Comparison of ENCODE assay signal across 8 cellular contexts in genomic region chr2:242088471-242089212, GRCh38.
DNase-seq lines count a peak whose midpoint lies in the region; ATAC-seq and TF ChIP-seq lines count a peak whose summit lies in the region.

No MANE protein-coding gene starts in this region.

- peaks cover 34% of the 10 kb centered on the region for H3K4me1 Mint-ChIP-seq in T-helper 17 cell

- ATAC-seq in GM18505 (IDR thresholded peaks at IDR 0.05; ENCODE audit: unreplicated experiment) (peak; percentile 87), HG02885 (IDR thresholded peaks at IDR 0.05; ENCODE audit: poor library complexity, unreplicated experiment) (peak; percentile 90), T-helper 17 cell (peak; percentile 95)

- H3K27ac Mint-ChIP-seq in T-helper 17 cell: peak overlapping the region; percentile 90

- peak overlapping the region; percentile 94 for H3K4me3 Mint-ChIP-seq in T-helper 17 cell

- H3K27me3 Mint-ChIP-seq in T-helper 17 cell: no peaks in the 10 kb centered on the region

- no peaks in the 10 kb centered on the region for H3K9me3 ChIP-seq in T-helper 17 cell (ENCODE audit: control insufficient read depth, low read length, poor library complexity, severe bottlenecking)

- DNase-seq in NCI-H1694 (lab: John Stamatoyannopoulos, UW) (peak; percentile 69), T-helper 17 cell (peak; percentile 90 to 91 (median 90)), anterior cingulate cortex (lab: John Stamatoyannopoulos, UW) (peak in 56 of 58 donors; percentile 23 to 93 (median 86)), hepatic stellate cell (ENCODE audit: low spot score) (peak; percentile 88), renal cortical epithelial cell (ENCODE audit: low read depth) (peak; percentile 57), OCI-M2 (lab: John Stamatoyannopoulos, UW; ENCODE audit: unreplicated experiment) (no peak)

- peaks cover 5% of the 10 kb centered on the region for H3K36me3 Mint-ChIP-seq in T-helper 17 cell (ENCODE audit: low read depth)

- peak; percentile 75 for TF ChIP-seq POLR2A in GM18505 (IDR thresholded peaks at IDR 0.05; ENCODE audit: borderline replicate concordance, extremely low read depth, insufficient read depth, insufficient read length)
